In the genomic region with DNA sequence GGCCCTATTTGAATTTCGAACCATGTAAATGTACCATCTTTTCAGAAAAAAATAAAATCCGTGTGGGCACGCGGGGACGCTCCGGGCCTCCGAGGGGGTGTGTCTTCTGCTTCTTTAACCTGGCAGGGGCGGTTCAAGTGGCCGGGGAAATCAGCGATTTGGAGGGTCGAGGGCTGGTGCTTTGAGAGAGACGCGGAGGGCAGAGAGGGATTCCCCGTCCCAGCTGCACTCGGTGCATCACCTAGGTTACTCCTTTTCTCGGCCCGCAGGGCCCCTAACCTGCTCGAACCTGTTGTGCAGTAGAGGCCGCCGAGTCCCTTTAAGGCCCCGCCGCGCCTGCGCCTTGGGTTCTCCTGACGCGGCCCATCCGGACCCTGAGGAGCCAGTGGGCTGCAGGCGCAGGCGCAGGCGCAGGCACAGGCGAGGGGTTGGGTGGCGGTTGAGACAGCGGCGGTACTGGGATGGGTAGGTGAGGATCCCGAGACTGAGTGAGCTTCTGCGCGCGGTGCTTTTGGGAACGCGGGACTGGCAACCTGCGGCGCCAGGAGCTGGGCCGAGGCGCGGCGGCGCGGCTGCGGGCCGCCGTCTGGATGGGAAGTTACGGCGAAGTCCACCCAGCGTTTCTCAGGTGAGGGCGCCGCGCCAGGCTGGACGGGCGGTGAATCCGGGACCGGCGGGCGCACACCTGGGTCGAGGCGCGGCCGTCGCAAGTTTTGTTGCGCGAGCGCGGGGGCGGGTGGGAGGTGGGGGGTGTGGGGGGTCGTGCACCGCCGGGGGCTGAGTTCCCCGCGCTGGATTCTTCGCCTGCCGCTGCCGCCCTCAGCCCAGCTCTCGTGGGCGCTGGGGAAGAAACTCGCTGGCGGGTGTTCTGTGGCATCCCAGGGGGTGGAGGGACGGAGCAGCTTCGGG, we compare ENCODE assay signal across 7 cellular contexts. TPM values are rescaled to one million over a fixed set of nuclear protein-coding genes. Genes with fewer than 3 reads are reported as not detected.
DNase-seq lines count a peak whose midpoint lies in the region; ATAC-seq and TF ChIP-seq lines count a peak whose summit lies in the region.

A gene with protein sequence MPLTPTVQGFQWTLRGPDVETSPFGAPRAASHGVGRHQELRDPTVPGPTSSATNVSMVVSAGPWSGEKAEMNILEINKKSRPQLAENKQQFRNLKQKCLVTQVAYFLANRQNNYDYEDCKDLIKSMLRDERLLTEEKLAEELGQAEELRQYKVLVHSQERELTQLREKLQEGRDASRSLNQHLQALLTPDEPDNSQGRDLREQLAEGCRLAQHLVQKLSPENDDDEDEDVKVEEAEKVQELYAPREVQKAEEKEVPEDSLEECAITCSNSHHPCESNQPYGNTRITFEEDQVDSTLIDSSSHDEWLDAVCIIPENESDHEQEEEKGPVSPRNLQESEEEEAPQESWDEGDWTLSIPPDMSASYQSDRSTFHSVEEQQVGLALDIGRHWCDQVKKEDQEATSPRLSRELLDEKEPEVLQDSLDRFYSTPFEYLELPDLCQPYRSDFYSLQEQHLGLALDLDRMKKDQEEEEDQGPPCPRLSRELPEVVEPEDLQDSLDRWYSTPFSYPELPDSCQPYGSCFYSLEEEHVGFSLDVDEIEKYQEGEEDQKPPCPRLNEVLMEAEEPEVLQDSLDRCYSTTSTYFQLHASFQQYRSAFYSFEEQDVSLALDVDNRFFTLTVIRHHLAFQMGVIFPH (plus strand): TSS at position 417 of the 909 bp plus-strand sequence. CDS start 4,950 bp downstream, outside the sequence.

- H3K9me3 Mint-ChIP-seq in chondrocyte (ENCODE audit: low read depth) = no peaks in the 10 kb centered on the region

- no peaks in the 10 kb centered on the region for H3K27me3 Mint-ChIP-seq in chondrocyte (ENCODE audit: low read depth)

- H3K27ac Mint-ChIP-seq in chondrocyte (ENCODE audit: unreplicated experiment) = peak within 1 kb of the TSS; percentile 92

- H3K4me3 Mint-ChIP-seq in chondrocyte (ENCODE audit: unreplicated experiment) = peak within 1 kb of the TSS; percentile 93

- no peaks in the 10 kb centered on the region for H3K36me3 Mint-ChIP-seq in chondrocyte (ENCODE audit: low read depth)

- peaks cover 25% of the 10 kb centered on the region for H3K4me1 Mint-ChIP-seq in chondrocyte (ENCODE audit: low read depth)

- ATAC-seq in GM18511 (IDR thresholded peaks at IDR 0.05; ENCODE audit: unreplicated experiment) (peak; percentile 95), HG03097 (IDR thresholded peaks at IDR 0.05; ENCODE audit: low FRiP score, unreplicated experiment) (peak; percentile 88)

- DNase-seq in NCI-H2196 treated with DMSO at 0.1 percent for 48 hours (lab: John Stamatoyannopoulos, UW; ENCODE audit: unreplicated experiment) (peak; percentile 76), chondrocyte (ENCODE audit: low spot score) (peak; percentile 98), kidney glomerular epithelial cell (lab: John Stamatoyannopoulos, UW) (peak; percentile 73)
- peak; percentile 77 to 81 for DNase-seq in activated CD4-positive, alpha-beta T cell treated with anti-CD3 and anti-CD28 coated beads for 24 hours (ENCODE audit: low read depth in 2 of 2)
- peak; percentile 79 to 83 for DNase-seq in stimulated activated CD4-positive, alpha-beta T cell treated with anti-CD3 and anti-CD28 coated beads, Interleukin-15, amount 100 ng/mL, for 48 hours (ENCODE audit: low read depth in 2 of 2)

- no peak for TF ChIP-seq CTCF in chondrocyte (IDR thresholded peaks at IDR 0.05)

RNA-seq across cellular contexts. Expression of the gene that starts here (rescaled TPM):
- total RNA-seq in chondrocyte = 15.0 to 18.5 TPM (median 16.3 TPM) in 3 replicates

Comparison
In these comparisons a context has a peak if more than half of its experiments do, and no peak if none do; other contexts are left out.
1. Peak in every context shown above with its lines: DNase-seq and ATAC-seq.